ENCODE assay signal across 1 cellular context in the genomic region with DNA sequence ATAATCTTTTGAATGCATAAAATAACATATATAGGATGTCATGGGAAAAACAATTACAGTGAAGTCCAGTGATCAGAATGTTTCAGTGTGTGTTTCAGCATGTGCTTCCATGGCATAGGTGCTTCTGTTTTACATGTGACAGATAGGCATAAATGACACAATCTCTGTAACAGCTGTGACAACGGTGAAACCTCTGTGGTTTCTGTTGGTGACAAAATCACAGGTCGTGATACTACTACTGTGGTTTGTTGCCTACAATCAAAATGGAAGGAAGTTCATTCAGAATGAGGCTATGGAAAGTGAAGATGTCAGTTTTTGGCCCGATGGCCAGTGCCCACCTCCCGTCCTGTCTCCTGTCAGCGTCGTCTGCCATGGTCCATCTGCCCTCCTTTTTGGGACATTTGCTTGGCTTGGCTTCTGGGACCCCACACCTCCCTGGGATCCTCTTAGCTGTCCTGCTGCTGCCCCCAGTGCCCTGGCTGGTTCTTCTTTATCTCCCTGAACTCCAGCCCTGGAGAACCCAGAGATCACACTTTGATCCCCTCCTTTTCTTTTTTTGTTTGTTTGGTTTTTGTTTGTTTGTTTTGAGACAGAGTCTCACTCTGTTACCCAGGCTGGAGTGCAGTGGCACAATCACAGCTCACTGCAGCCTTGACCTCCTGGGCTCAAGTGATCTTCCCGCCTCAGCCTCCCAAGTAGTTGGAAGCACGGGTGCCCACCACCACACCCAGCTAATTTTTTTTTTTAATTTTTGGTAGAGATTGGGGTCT.
TF ChIP-seq lines count a peak whose summit lies in the region.

No MANE protein-coding gene starts in this region.

TF ChIP-seq in HepG2, 621 proteins besides CTCF, POLR2A, EP300 and RAD21 (continued from another document and continues in another):
- TF ChIP-seq, protein P1, sequence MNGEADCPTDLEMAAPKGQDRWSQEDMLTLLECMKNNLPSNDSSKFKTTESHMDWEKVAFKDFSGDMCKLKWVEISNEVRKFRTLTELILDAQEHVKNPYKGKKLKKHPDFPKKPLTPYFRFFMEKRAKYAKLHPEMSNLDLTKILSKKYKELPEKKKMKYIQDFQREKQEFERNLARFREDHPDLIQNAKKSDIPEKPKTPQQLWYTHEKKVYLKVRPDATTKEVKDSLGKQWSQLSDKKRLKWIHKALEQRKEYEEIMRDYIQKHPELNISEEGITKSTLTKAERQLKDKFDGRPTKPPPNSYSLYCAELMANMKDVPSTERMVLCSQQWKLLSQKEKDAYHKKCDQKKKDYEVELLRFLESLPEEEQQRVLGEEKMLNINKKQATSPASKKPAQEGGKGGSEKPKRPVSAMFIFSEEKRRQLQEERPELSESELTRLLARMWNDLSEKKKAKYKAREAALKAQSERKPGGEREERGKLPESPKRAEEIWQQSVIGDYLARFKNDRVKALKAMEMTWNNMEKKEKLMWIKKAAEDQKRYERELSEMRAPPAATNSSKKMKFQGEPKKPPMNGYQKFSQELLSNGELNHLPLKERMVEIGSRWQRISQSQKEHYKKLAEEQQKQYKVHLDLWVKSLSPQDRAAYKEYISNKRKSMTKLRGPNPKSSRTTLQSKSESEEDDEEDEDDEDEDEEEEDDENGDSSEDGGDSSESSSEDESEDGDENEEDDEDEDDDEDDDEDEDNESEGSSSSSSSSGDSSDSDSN (CRISPR knock-in tag; IDR thresholded peaks at IDR 0.05): no peak
- TF ChIP-seq, protein P2, sequence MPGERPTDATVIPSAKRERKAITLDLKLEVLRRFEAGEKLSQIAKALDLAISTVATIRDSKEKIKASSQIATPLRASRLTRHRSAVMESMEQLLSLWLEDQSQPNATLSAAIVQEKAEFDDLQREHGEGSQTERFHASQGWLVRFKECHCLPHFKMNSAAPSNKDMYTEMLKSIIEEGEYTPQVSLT (CRISPR knock-in tag; IDR thresholded peaks at IDR 0.05; ENCODE audit: borderline replicate concordance, low read depth): no peak
- no peak for TF ChIP-seq ZNF605 (CRISPR knock-in tag; IDR thresholded peaks at IDR 0.05)
- TF ChIP-seq, protein P3, sequence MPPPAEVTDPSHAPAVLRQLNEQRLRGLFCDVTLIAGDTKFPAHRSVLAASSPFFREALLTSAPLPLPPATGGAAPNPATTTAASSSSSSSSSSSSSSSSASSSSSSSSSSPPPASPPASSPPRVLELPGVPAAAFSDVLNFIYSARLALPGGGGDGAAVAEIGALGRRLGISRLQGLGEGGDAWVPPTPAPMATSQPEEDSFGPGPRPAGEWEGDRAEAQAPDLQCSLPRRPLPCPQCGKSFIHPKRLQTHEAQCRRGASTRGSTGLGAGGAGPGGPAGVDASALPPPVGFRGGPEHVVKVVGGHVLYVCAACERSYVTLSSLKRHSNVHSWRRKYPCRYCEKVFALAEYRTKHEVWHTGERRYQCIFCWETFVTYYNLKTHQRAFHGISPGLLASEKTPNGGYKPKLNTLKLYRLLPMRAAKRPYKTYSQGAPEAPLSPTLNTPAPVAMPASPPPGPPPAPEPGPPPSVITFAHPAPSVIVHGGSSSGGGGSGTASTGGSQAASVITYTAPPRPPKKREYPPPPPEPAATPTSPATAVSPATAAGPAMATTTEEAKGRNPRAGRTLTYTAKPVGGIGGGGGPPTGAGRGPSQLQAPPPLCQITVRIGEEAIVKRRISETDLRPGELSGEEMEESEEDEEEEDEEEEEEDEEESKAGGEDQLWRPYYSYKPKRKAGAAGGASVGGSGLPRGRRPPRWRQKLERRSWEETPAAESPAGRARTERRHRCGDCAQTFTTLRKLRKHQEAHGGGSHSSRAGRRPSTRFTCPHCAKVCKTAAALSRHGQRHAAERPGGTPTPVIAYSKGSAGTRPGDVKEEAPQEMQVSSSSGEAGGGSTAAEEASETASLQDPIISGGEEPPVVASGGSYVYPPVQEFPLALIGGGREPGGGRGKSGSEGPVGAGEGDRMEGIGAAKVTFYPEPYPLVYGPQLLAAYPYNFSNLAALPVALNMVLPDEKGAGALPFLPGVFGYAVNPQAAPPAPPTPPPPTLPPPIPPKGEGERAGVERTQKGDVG (CRISPR knock-in tag; IDR thresholded peaks at IDR 0.05; ENCODE audit: borderline replicate concordance): no peak
- TF ChIP-seq FOXA3 (CRISPR knock-in tag; IDR thresholded peaks at IDR 0.05): peak; percentile 39; the same call in 1 of the 2 replicates
- no peak for TF ChIP-seq NONO (IDR thresholded peaks at IDR 0.05)
- TF ChIP-seq NONO (CRISPR knock-in tag; conservative IDR thresholded peaks at IDR 0.05): no peak
- TF ChIP-seq ZNF24 (IDR thresholded peaks at IDR 0.05): no peak
- TF ChIP-seq RELA (CRISPR knock-in tag; IDR thresholded peaks at IDR 0.05): no peak
- TF ChIP-seq, protein P4, sequence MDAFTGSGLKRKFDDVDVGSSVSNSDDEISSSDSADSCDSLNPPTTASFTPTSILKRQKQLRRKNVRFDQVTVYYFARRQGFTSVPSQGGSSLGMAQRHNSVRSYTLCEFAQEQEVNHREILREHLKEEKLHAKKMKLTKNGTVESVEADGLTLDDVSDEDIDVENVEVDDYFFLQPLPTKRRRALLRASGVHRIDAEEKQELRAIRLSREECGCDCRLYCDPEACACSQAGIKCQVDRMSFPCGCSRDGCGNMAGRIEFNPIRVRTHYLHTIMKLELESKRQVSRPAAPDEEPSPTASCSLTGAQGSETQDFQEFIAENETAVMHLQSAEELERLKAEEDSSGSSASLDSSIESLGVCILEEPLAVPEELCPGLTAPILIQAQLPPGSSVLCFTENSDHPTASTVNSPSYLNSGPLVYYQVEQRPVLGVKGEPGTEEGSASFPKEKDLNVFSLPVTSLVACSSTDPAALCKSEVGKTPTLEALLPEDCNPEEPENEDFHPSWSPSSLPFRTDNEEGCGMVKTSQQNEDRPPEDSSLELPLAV (CRISPR knock-in tag; conservative IDR thresholded peaks at IDR 0.05; ENCODE audit: low read depth): no peak
- TF ChIP-seq ZBTB42 (CRISPR knock-in tag; IDR thresholded peaks at IDR 0.05): no peak
- TF ChIP-seq, protein P5, sequence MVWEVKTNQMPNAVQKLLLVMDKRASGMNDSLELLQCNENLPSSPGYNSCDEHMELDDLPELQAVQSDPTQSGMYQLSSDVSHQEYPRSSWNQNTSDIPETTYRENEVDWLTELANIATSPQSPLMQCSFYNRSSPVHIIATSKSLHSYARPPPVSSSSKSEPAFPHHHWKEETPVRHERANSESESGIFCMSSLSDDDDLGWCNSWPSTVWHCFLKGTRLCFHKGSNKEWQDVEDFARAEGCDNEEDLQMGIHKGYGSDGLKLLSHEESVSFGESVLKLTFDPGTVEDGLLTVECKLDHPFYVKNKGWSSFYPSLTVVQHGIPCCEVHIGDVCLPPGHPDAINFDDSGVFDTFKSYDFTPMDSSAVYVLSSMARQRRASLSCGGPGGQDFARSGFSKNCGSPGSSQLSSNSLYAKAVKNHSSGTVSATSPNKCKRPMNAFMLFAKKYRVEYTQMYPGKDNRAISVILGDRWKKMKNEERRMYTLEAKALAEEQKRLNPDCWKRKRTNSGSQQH (CRISPR knock-in tag; IDR thresholded peaks at IDR 0.05; ENCODE audit: low read depth): no peak
- no peak for TF ChIP-seq CREB1 (IDR thresholded peaks at IDR 0.05)
- TF ChIP-seq CREB1 (CRISPR knock-in tag; IDR thresholded peaks at IDR 0.05): no peak
- TF ChIP-seq, protein P6, sequence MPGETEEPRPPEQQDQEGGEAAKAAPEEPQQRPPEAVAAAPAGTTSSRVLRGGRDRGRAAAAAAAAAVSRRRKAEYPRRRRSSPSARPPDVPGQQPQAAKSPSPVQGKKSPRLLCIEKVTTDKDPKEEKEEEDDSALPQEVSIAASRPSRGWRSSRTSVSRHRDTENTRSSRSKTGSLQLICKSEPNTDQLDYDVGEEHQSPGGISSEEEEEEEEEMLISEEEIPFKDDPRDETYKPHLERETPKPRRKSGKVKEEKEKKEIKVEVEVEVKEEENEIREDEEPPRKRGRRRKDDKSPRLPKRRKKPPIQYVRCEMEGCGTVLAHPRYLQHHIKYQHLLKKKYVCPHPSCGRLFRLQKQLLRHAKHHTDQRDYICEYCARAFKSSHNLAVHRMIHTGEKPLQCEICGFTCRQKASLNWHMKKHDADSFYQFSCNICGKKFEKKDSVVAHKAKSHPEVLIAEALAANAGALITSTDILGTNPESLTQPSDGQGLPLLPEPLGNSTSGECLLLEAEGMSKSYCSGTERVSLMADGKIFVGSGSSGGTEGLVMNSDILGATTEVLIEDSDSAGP (CRISPR knock-in tag; IDR thresholded peaks at IDR 0.05; ENCODE audit: borderline replicate concordance): no peak
- peak; percentile 30; the same call in 1 of the 2 replicates for TF ChIP-seq SETDB1 (CRISPR knock-in tag; IDR thresholded peaks at IDR 0.05; ENCODE audit: borderline replicate concordance)
- no peak for TF ChIP-seq ZNF333 (CRISPR knock-in tag; IDR thresholded peaks at IDR 0.05; ENCODE audit: borderline replicate concordance)
- peak; percentile 47; the same call in 1 of the 2 replicates for TF ChIP-seq FOXK1 (CRISPR knock-in tag; IDR thresholded peaks at IDR 0.05; ENCODE audit: borderline replicate concordance, low read depth)
- no peak for TF ChIP-seq LCORL (IDR thresholded peaks at IDR 0.05)
- TF ChIP-seq LCORL (CRISPR knock-in tag; IDR thresholded peaks at IDR 0.05): peak; percentile 51; the same call in 1 of the 2 replicates
- no peak for TF ChIP-seq ASH2L (IDR thresholded peaks at IDR 0.05; ENCODE audit: insufficient read length, low read depth, low read length)
- TF ChIP-seq ZNF160 (CRISPR knock-in tag; IDR thresholded peaks at IDR 0.05): no peak
- no peak for TF ChIP-seq ZSCAN22 (CRISPR knock-in tag; IDR thresholded peaks at IDR 0.05)
- TF ChIP-seq HNRNPUL1 (IDR thresholded peaks at IDR 0.05; ENCODE audit: low read depth, low read length): no peak
- TF ChIP-seq SP2 (CRISPR knock-in tag; IDR thresholded peaks at IDR 0.05): no peak
- TF ChIP-seq, protein P7, sequence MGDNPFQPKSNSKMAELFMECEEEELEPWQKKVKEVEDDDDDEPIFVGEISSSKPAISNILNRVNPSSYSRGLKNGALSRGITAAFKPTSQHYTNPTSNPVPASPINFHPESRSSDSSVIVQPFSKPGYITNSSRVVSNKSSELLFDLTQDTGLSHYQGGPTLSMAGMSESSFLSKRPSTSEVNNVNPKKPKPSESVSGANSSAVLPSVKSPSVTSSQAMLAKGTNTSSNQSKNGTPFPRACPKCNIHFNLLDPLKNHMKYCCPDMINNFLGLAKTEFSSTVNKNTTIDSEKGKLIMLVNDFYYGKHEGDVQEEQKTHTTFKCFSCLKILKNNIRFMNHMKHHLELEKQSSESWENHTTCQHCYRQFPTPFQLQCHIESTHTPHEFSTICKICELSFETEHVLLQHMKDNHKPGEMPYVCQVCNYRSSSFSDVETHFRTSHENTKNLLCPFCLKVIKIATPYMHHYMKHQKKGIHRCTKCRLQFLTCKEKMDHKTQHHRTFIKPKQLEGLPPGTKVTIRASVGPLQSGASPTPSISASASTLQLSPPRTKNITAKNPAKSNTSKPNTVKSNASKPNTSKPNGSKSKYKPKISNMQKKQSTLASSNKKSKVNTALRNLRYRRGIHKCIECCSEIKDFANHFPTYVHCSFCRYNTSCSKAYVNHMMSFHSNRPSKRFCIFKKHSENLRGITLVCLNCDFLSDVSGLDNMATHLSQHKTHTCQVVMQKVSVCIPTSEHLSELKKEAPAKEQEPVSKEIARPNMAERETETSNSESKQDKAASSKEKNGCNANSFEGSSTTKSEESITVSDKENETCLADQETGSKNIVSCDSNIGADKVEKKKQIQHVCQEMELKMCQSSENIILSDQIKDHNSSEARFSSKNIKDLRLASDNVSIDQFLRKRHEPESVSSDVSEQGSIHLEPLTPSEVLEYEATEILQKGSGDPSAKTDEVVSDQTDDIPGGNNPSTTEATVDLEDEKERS (CRISPR knock-in tag; IDR thresholded peaks at IDR 0.05): 0 out of 2 replicates have a peak, but pooled peaks have one; percentile 30
- no peak for TF ChIP-seq STAG1 (CRISPR knock-in tag; IDR thresholded peaks at IDR 0.05)
- TF ChIP-seq ZNF282 (IDR thresholded peaks at IDR 0.05; ENCODE audit: partially characterized antibody): no peak
- TF ChIP-seq, protein P8, sequence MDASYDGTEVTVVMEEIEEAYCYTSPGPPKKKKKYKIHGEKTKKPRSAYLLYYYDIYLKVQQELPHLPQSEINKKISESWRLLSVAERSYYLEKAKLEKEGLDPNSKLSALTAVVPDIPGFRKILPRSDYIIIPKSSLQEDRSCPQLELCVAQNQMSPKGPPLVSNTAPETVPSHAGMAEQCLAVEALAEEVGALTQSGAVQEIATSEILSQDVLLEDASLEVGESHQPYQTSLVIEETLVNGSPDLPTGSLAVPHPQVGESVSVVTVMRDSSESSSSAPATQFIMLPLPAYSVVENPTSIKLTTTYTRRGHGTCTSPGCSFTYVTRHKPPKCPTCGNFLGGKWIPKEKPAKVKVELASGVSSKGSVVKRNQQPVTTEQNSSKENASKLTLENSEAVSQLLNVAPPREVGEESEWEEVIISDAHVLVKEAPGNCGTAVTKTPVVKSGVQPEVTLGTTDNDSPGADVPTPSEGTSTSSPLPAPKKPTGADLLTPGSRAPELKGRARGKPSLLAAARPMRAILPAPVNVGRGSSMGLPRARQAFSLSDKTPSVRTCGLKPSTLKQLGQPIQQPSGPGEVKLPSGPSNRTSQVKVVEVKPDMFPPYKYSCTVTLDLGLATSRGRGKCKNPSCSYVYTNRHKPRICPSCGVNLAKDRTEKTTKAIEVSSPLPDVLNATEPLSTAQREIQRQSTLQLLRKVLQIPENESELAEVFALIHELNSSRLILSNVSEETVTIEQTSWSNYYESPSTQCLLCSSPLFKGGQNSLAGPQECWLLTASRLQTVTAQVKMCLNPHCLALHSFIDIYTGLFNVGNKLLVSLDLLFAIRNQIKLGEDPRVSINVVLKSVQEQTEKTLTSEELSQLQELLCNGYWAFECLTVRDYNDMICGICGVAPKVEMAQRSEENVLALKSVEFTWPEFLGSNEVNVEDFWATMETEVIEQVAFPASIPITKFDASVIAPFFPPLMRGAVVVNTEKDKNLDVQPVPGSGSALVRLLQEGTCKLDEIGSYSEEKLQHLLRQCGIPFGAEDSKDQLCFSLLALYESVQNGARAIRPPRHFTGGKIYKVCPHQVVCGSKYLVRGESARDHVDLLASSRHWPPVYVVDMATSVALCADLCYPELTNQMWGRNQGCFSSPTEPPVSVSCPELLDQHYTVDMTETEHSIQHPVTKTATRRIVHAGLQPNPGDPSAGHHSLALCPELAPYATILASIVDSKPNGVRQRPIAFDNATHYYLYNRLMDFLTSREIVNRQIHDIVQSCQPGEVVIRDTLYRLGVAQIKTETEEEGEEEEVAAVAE (CRISPR knock-in tag; IDR thresholded peaks at IDR 0.05; ENCODE audit: borderline replicate concordance): no peak
- TF ChIP-seq AGO1 (IDR thresholded peaks at IDR 0.05; ENCODE audit: low read depth, low read length, poor library complexity, severe bottlenecking): no peak
- no peak for TF ChIP-seq MIXL1 (CRISPR knock-in tag; IDR thresholded peaks at IDR 0.05)
- TF ChIP-seq TP53 (CRISPR knock-in tag; conservative IDR thresholded peaks at IDR 0.05): no peak
- TF ChIP-seq HNF4A (CRISPR knock-in tag; IDR thresholded peaks at IDR 0.05): peak; percentile 11; the same call in 1 of the 2 replicates
- TF ChIP-seq SOX13 (IDR thresholded peaks at IDR 0.05): no peak
- TF ChIP-seq SOX13 (CRISPR knock-in tag; conservative IDR thresholded peaks at IDR 0.05 in 1 of 2, IDR thresholded peaks at IDR 0.05 in 1 of 2): peak in 1 of 2 experiments; percentile 29; a peak in 1 of 4 replicates
- no peak for TF ChIP-seq ZNF660 (CRISPR knock-in tag; IDR thresholded peaks at IDR 0.05; ENCODE audit: borderline replicate concordance, low read depth)
- TF ChIP-seq MBNL3 (CRISPR knock-in tag; conservative IDR thresholded peaks at IDR 0.05): no peak
- TF ChIP-seq ZNF12 (CRISPR knock-in tag; IDR thresholded peaks at IDR 0.05): no peak
- no peak for TF ChIP-seq ATM (IDR thresholded peaks at IDR 0.05; ENCODE audit: borderline replicate concordance)
- no peak for TF ChIP-seq TOPORS (CRISPR knock-in tag; IDR thresholded peaks at IDR 0.05)
- TF ChIP-seq, protein P9, sequence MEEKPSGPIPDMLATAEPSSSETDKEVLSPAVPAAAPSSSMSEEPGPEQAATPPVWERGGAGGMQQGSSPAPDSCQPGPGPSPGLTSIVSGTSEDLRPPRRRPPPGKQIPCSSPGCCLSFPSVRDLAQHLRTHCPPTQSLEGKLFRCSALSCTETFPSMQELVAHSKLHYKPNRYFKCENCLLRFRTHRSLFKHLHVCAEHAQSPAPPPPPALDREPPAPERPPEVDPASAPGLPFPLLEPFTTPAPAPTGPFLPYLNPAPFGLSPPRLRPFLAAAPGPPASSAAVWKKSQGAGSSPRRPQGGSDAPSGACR (CRISPR knock-in tag; IDR thresholded peaks at IDR 0.05): peak; percentile 33; the same call in 1 of the 2 replicates
